ENCODE assay signal across 23 cellular contexts in genomic region chrX:79623098-79623762, GRCh38.
"Had no signal": no experiment of that assay in that cellular context is flagged by ENCODE, and none has a peak within 500 bp of the region (broad histone marks: within the 10 kb centered on the region; RNA-seq: fewer than 3 reads in every experiment).

No MANE protein-coding gene starts in this region.

- H3K27me3 Mint-ChIP-seq: central memory CD8-positive, alpha-beta T cell; progenitor cell of endocrine pancreas had no signal

- H3K4me1 ChIP-seq: breast epithelium, esophagus muscularis mucosa, right atrium auricular region, upper lobe of left lung had no signal

- H3K9me3 Mint-ChIP-seq: activated T-cell treated with anti-CD3 and anti-CD28 coated beads, Interleukin-2, amount 50 U/mL, for 24 hours; activated T-helper 17 cell treated with anti-CD3 and anti-CD28 coated beads, Interleukin-2, amount 50 U/mL, for 72 hours; central memory CD8-positive, alpha-beta T cell; T-helper 2 cell treated with Interferon-gamma antibody and Interleukin-4, amounts not matched to agents 5 μg/mL and 100 μg/mL, for 36 hours had no signal

- DNase-seq: activated CD4-positive, alpha-beta T cell treated with anti-CD3 and anti-CD28 coated beads for 1 hour; activated CD8-positive, alpha-beta memory T cell treated with anti-CD3 and anti-CD28 coated beads for 24 hours; activated CD8-positive, alpha-beta memory T cell treated with anti-CD3 and anti-CD28 coated beads, Interleukin-2, amount 50 U/mL, for 4 hours; activated T-cell treated with anti-CD3 and anti-CD28 coated beads, Interleukin-2, amount 50 U/mL, for 24 hours; hypothalamus; left ventricle myocardium superior; mammary epithelial cell; natural killer cell; stimulated activated CD4-positive, alpha-beta T cell treated with anti-CD3 and anti-CD28 coated beads, Interleukin-12 subunit alpha, Interleukin-12 subunit beta, amount 100 ng/mL, for 4 hours; stimulated activated CD4-positive, alpha-beta T cell treated with anti-CD3 and anti-CD28 coated beads, Interleukin-4, amount 100 ng/mL, for 4 hours; stimulated activated naive CD8-positive, alpha-beta T cell treated with anti-CD3 and anti-CD28 coated beads, Interleukin-15, Interleukin-2, amounts not matched to agents 100 U/mL and 50 U/mL, for 24 hours; upper lobe of left lung; WERI-Rb-1 had no signal

- H3K4me3 ChIP-seq: breast epithelium, esophagus muscularis mucosa, right atrium auricular region, upper lobe of left lung had no signal

- H3K36me3 ChIP-seq: breast epithelium, esophagus muscularis mucosa, right atrium auricular region, upper lobe of left lung, WERI-Rb-1 had no signal

- H3K4me3 Mint-ChIP-seq: activated naive CD8-positive, alpha-beta T cell; activated T-cell treated with anti-CD3 and anti-CD28 coated beads, Interleukin-2, amount 50 U/mL, for 24 hours; activated T-helper 17 cell treated with anti-CD3 and anti-CD28 coated beads, Interleukin-2, amount 50 U/mL, for 72 hours; central memory CD8-positive, alpha-beta T cell; mesothelial cell of epicardium; natural killer cell; T-helper 2 cell treated with Interferon-gamma antibody and Interleukin-4, amounts not matched to agents 5 μg/mL and 100 μg/mL, for 36 hours had no signal

- H3K36me3 Mint-ChIP-seq: activated naive CD8-positive, alpha-beta T cell; mesothelial cell of epicardium; natural killer cell had no signal

- H3K4me1 Mint-ChIP-seq: activated T-helper 17 cell treated with anti-CD3 and anti-CD28 coated beads, Interleukin-2, amount 50 U/mL, for 72 hours; central memory CD8-positive, alpha-beta T cell; mesothelial cell of epicardium; natural killer cell had no signal

- H3K27ac Mint-ChIP-seq: activated naive CD8-positive, alpha-beta T cell; activated T-cell treated with anti-CD3 and anti-CD28 coated beads, Interleukin-2, amount 50 U/mL, for 24 hours; activated T-helper 17 cell treated with anti-CD3 and anti-CD28 coated beads, Interleukin-2, amount 50 U/mL, for 72 hours; mesothelial cell of epicardium; natural killer cell; progenitor cell of endocrine pancreas; T-helper 2 cell treated with Interferon-gamma antibody and Interleukin-4, amounts not matched to agents 5 μg/mL and 100 μg/mL, for 36 hours had no signal

- H3K9me3 ChIP-seq: breast epithelium, esophagus muscularis mucosa, right atrium auricular region, upper lobe of left lung had no signal

- H3K27me3 ChIP-seq: esophagus muscularis mucosa, right atrium auricular region, upper lobe of left lung had no signal

- H3K27ac ChIP-seq: breast epithelium, esophagus muscularis mucosa, right atrium auricular region, upper lobe of left lung, WERI-Rb-1 had no signal

- ATAC-seq: activated T-helper 17 cell treated with anti-CD3 and anti-CD28 coated beads, Interleukin-2, amount 50 U/mL, for 72 hours; left ventricle myocardium superior; natural killer cell; stimulated activated naive CD8-positive, alpha-beta T cell treated with anti-CD3 and anti-CD28 coated beads, Interleukin-15, Interleukin-2, amounts not matched to agents 100 U/mL and 50 U/mL, for 24 hours had no signal

- FAIRE-seq: frontal cortex had no signal
